Comparison of ENCODE assay signal across 7 cellular contexts in the genomic region with DNA sequence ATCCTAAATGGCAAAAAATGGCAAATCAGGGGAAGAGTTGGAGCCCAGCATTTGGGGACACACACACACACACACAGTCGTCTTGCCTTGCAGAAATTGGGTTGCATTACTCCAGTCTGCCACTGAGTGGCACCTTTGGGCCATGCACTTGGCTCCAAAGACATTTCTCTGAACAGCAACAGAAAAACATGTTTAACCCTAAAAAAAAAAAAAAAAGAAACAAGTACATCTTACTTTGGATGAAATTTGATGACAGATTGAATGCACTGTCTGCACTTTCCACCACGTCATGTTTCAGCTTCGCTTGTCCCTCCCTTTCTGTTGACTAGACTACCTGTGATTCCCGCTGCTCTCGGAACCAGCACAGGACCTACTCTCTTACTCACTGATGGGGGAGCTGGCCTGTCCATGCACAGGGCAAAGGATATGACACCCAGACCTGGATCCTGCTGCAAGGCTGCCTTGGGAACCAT.
DNase-seq lines count a peak whose midpoint lies in the region; ATAC-seq, FAIRE-seq and TF ChIP-seq lines count a peak whose summit lies in the region.

No MANE protein-coding gene starts in this region.

- no peak overlapping the region for H3K27ac ChIP-seq in VCaP

- H3K27me3 ChIP-seq in bronchial epithelial cell (ENCODE audit: control insufficient read depth, insufficient read depth, low read length) (no peaks in the 10 kb centered on the region), kidney epithelial cell (ENCODE audit: control insufficient read depth, insufficient read depth, low read length) (no peaks in the 10 kb centered on the region)

- ATAC-seq in HG03571 (IDR thresholded peaks at IDR 0.05; ENCODE audit: unreplicated experiment): no peak

- H3K4me3 ChIP-seq in GM12864 (ENCODE audit: low read depth, low read length) (no peak overlapping the region), bronchial epithelial cell (ENCODE audit: low read depth, low read length) (no peak overlapping the region), kidney epithelial cell (ENCODE audit: low read depth, low read length) (no peak overlapping the region)

- TF ChIP-seq CTCF in GM12864 (IDR thresholded peaks at IDR 0.05; ENCODE audit: low read depth, low read length, missing control alignments) (peak; percentile 95), VCaP (conservative IDR thresholded peaks at IDR 0.05) (peak; percentile 91), bronchial epithelial cell (IDR thresholded peaks at IDR 0.05; ENCODE audit: insufficient read depth, low read length, severe bottlenecking) (peak; percentile 89), kidney epithelial cell (IDR thresholded peaks at IDR 0.05; ENCODE audit: insufficient read depth, low read length, poor library complexity, severe bottlenecking) (peak; percentile 83)

- no peak for FAIRE-seq in bronchial epithelial cell (lab: Jason Lieb, UNC)

- DNase-seq in GM12864 (ENCODE audit: low read depth) (peak; percentile 71), NCI-H1105 treated with DMSO at 0.1 percent for 48 hours (lab: John Stamatoyannopoulos, UW) (peak; percentile 55), bronchial epithelial cell (ENCODE audit: low read depth) (peak; percentile 61), kidney epithelial cell (ENCODE audit: low read depth) (peak; percentile 41)
- DNase-seq in stimulated activated CD4-positive, alpha-beta T cell treated with anti-CD3 and anti-CD28 coated beads, Interleukin-2, amount 100 ng/mL, for 4 hours (ENCODE audit: low read depth): peak; percentile 54

- H3K36me3 ChIP-seq in bronchial epithelial cell (ENCODE audit: control insufficient read depth, insufficient read depth, low read length) (no peaks in the 10 kb centered on the region), kidney epithelial cell (ENCODE audit: control insufficient read depth, insufficient read depth, low read length) (no peaks in the 10 kb centered on the region)
